In genomic region chr13:28753208-28753892, GRCh38 we compare ENCODE assay signal across 9 cellular contexts. TPM values are rescaled to one million over a fixed set of nuclear protein-coding genes. Genes with fewer than 3 reads are reported as not detected.
A peak's percentile ranks its signal among the peaks of the same experiment; 100 is the strongest.
DNase-seq lines count a peak whose midpoint lies in the region; ATAC-seq and TF ChIP-seq lines count a peak whose summit lies in the region.
"Had no signal": no experiment of that assay in that cellular context is flagged by ENCODE, and none has a peak within 500 bp of the region (broad histone marks: within the 10 kb centered on the region; RNA-seq: fewer than 3 reads in every experiment).

No MANE protein-coding gene starts in this region.

- H3K27ac Mint-ChIP-seq in dendritic cell treated with granulocyte-macrophage colony-stimulating factor and Interleukin-4, amounts not matched to agents 40 ng/mL and 50 ng/mL, for 4 days = peak overlapping the region; percentile 90
- H3K27ac Mint-ChIP-seq in effector memory CD8-positive, alpha-beta T cell = peak overlapping the region in 1 of 2 donors; percentile 80

- H3K4me1 ChIP-seq in BE2C = no peaks in the 10 kb centered on the region; the same call in 1 of the 2 replicates
- H3K4me1 ChIP-seq in mesodermal cell (ENCODE audit: control insufficient read depth, insufficient read depth, low read length, poor library complexity, severe bottlenecking) = peaks cover 22% of the 10 kb centered on the region

- intact Hi-C loops in dendritic cell treated with granulocyte-macrophage colony-stimulating factor and Interleukin-4, amounts not matched to agents 40 ng/mL and 50 ng/mL, for 4 days (cut with micrococcal nuclease) = no loop called here

- H3K4me3 ChIP-seq in BE2C (ENCODE audit: low read depth, low read length) (no peak overlapping the region), mesodermal cell (ENCODE audit: extremely low read depth, insufficient read depth, low read length, poor library complexity, severe bottlenecking) (no peak overlapping the region)

- H3K9me3 ChIP-seq in BE2C (no peaks in the 10 kb centered on the region), mesodermal cell (ENCODE audit: control insufficient read depth, low read length) (no peaks in the 10 kb centered on the region)

- peaks cover 7% of the 10 kb centered on the region for H3K27me3 Mint-ChIP-seq in dendritic cell treated with granulocyte-macrophage colony-stimulating factor and Interleukin-4, amounts not matched to agents 40 ng/mL and 50 ng/mL, for 4 days
- peaks cover 10 to 37% of the 10 kb centered on the region in 2 donors for H3K27me3 Mint-ChIP-seq in effector memory CD8-positive, alpha-beta T cell

- no peaks in the 10 kb centered on the region for H3K27me3 ChIP-seq in BE2C

- peak overlapping the region; percentile 88 for H3K27ac ChIP-seq in mesodermal cell (ENCODE audit: low read depth, low read length, severe bottlenecking)

- H3K9me3 Mint-ChIP-seq in dendritic cell treated with granulocyte-macrophage colony-stimulating factor and Interleukin-4, amounts not matched to agents 40 ng/mL and 50 ng/mL, for 4 days = peaks cover 20% of the 10 kb centered on the region
- H3K9me3 Mint-ChIP-seq in effector memory CD8-positive, alpha-beta T cell = peaks cover 0 to 2% of the 10 kb centered on the region in 2 donors

- H3K4me1 Mint-ChIP-seq in dendritic cell treated with granulocyte-macrophage colony-stimulating factor and Interleukin-4, amounts not matched to agents 40 ng/mL and 50 ng/mL, for 4 days (ENCODE audit: low read depth) = peaks cover 43% of the 10 kb centered on the region
- peaks cover 6 to 7% of the 10 kb centered on the region in 2 donors for H3K4me1 Mint-ChIP-seq in effector memory CD8-positive, alpha-beta T cell (ENCODE audit: low read depth in 2 of 2)

- ATAC-seq in HG03460 (IDR thresholded peaks at IDR 0.05; ENCODE audit: unreplicated experiment) = no peak
- no peak for ATAC-seq in effector memory CD8-positive, alpha-beta T cell (replicated peaks)

- WGBS in mesodermal cell (ENCODE audit: insufficient coverage in 2 of 2), 2 experiments = 64 to 72% methylated on average over 2 to 3 of the region's 5 CpGs

- no peak overlapping the region for H3K4me3 Mint-ChIP-seq in dendritic cell treated with granulocyte-macrophage colony-stimulating factor and Interleukin-4, amounts not matched to agents 40 ng/mL and 50 ng/mL, for 4 days
- no peak overlapping the region for H3K4me3 Mint-ChIP-seq in effector memory CD8-positive, alpha-beta T cell

- no peak for TF ChIP-seq CTCF in BE2C (IDR thresholded peaks at IDR 0.05; ENCODE audit: low read depth, low read length)

- H3K36me3 ChIP-seq in BE2C (no peaks in the 10 kb centered on the region), mesodermal cell (ENCODE audit: control insufficient read depth, insufficient read depth, low read length) (no peaks in the 10 kb centered on the region)

- peak; percentile 45 for DNase-seq in BE2C
- peak; percentile 92 for DNase-seq in M059J (ENCODE audit: low read depth)
- DNase-seq in GM19240 (ENCODE audit: insufficient read length, low spot score) = no peak
- DNase-seq in activated naive CD4-positive, alpha-beta T cell (lab: John Stamatoyannopoulos, UW) = no peak
- no peak for DNase-seq in effector memory CD8-positive, alpha-beta T cell
- DNase-seq: cortex of kidney had no signal

- peaks cover 5% of the 10 kb centered on the region for H3K36me3 Mint-ChIP-seq in dendritic cell treated with granulocyte-macrophage colony-stimulating factor and Interleukin-4, amounts not matched to agents 40 ng/mL and 50 ng/mL, for 4 days (ENCODE audit: low read depth)
- H3K36me3 Mint-ChIP-seq in effector memory CD8-positive, alpha-beta T cell (ENCODE audit: insufficient read depth) = no peaks in the 10 kb centered on the region

RNA-seq across cellular contexts. Expression of gene SLC46A3, which starts 34.6 kb away (rescaled TPM):
- 0.71 TPM for polyA plus RNA-seq in BE2C (2012; ENCODE audit: insufficient read depth, insufficient read length, low read depth)
- total RNA-seq in M059J (2014; rRNA removed; shearing (Covaris generic)) = 7.0 and 9.0 TPM in 2 replicates
- 20.7 TPM for polyA plus RNA-seq in mesodermal cell (2013, experiment 1 of 2)
- 20.3 TPM for polyA plus RNA-seq in mesodermal cell (2013, experiment 2 of 2)

Comparison
In these comparisons a context has a peak if more than half of its experiments do, and no peak if none do; other contexts are left out.
1. DNase-seq: peak in BE2C (single experiment) and M059J (single experiment); none in GM19240 (single experiment), activated naive CD4-positive, alpha-beta T cell (0 of 4) and effector memory CD8-positive, alpha-beta T cell (0 of 3).